ENCODE assay signal across 16 cellular contexts in genomic region chr18:22337878-22338277, GRCh38.
A peak's percentile ranks its signal among the peaks of the same experiment; 100 is the strongest.
DNase-seq lines count a peak whose midpoint lies in the region; ATAC-seq and TF ChIP-seq lines count a peak whose summit lies in the region.
"Had no signal": no experiment of that assay in that cellular context is flagged by ENCODE, and none has a peak within 500 bp of the region (broad histone marks: within the 10 kb centered on the region; RNA-seq: fewer than 3 reads in every experiment).

No MANE protein-coding gene starts in this region.

- no peak overlapping the region for H2AFZ ChIP-seq in Loucy (ENCODE audit: low read length)

- H3K9me2 ChIP-seq in Loucy (replicated peaks; ENCODE audit: low read depth, low read length): no peaks in the 10 kb centered on the region

- DNase-seq in cardiac muscle cell (ENCODE audit: low read depth in 1 of 2, low spot score in 1 of 2) (no peak), Right ventricle myocardium superior (no peak), immature natural killer cell (no peak), superior temporal gyrus (ENCODE audit: extremely low spot score) (peak; percentile 21), RPMI8226 (no peak), head of caudate nucleus (no peak), amygdala (lab: John Stamatoyannopoulos, UW) (no peak)
- DNase-seq: DND-41; GDM1; GOT3; IMR-90; NCI-H1436 treated with DMSO at 0.1 percent for 48 hours; NCI-H345; NCI-H526 treated with DMSO at 0.1 percent for 48 hours; NK-92 treated with Interleukin-12 subunit alpha and Interleukin-12 subunit beta, amount 100 ng/mL, for 24 hours had no signal

- intact Hi-C loops in Right ventricle myocardium superior (cut with DNase I): no loop called here
- intact Hi-C loops in head of caudate nucleus (cut with DNase I): no loop called here

- peak overlapping the region in 4 of 5 donors; percentile 6 to 34 (median 20) for H3K4me3 Mint-ChIP-seq in immature natural killer cell

- peaks cover 0 to 5% (median 4%) of the 10 kb centered on the region in 3 donors for H3K27me3 Mint-ChIP-seq in immature natural killer cell (ENCODE audit: low read depth in 3 of 3)

- peaks cover 74 to 79% of the 10 kb centered on the region in 2 donors for H3K4me1 Mint-ChIP-seq in immature natural killer cell

- H3K27ac Mint-ChIP-seq in immature natural killer cell: peak overlapping the region; percentile 4 to 81 (median 30)

- H3K9me3 ChIP-seq in cardiac muscle cell (ENCODE audit: low read depth) (no peaks in the 10 kb centered on the region), Loucy (ENCODE audit: insufficient read depth, low read depth, low read length) (no peaks in the 10 kb centered on the region)

- peaks cover 29% of the 10 kb centered on the region for H3K4me1 ChIP-seq in cardiac muscle cell (ENCODE audit: low read depth)
- H3K4me1 ChIP-seq in Loucy (ENCODE audit: insufficient read depth, low read length, poor library complexity, severe bottlenecking): peaks cover 27% of the 10 kb centered on the region

- H3K36me3 Mint-ChIP-seq in immature natural killer cell: peaks cover 0 to 4% (median 0%) of the 10 kb centered on the region in 3 donors

- H3K27me3 ChIP-seq in cardiac muscle cell (no peaks in the 10 kb centered on the region), Loucy (ENCODE audit: insufficient read depth, low read length, poor library complexity, severe bottlenecking) (no peaks in the 10 kb centered on the region)

- no peaks in the 10 kb centered on the region for H4K20me1 ChIP-seq in Loucy (ENCODE audit: insufficient read depth, low read length, poor library complexity, severe bottlenecking)

- TF ChIP-seq CTCF in cardiac muscle cell (IDR thresholded peaks at IDR 0.05; ENCODE audit: low read depth, low read length) (no peak), Loucy (conservative IDR thresholded peaks at IDR 0.05; ENCODE audit: low read length) (no peak)

- H3F3A ChIP-seq in Loucy (ENCODE audit: low read depth): no peaks in the 10 kb centered on the region

- peak overlapping the region; percentile 76 for H3K4me2 ChIP-seq in Loucy (ENCODE audit: low read depth, low read length, poor library complexity, severe bottlenecking)

- no peak for ATAC-seq in Right ventricle myocardium superior (ENCODE audit: poor library complexity)

- H3K9me3 Mint-ChIP-seq in immature natural killer cell: no peaks in the 10 kb centered on the region

- peak overlapping the region; percentile 28 for H3K27ac ChIP-seq in cardiac muscle cell

- H3K79me2 ChIP-seq in Loucy (ENCODE audit: insufficient read depth, low read length): no peaks in the 10 kb centered on the region

- H3K36me3 ChIP-seq in cardiac muscle cell (no peaks in the 10 kb centered on the region), Loucy (ENCODE audit: insufficient read depth, low read length) (no peaks in the 10 kb centered on the region)

- no peak overlapping the region for H3K9ac ChIP-seq in Loucy (ENCODE audit: low read depth, low read length, poor library complexity, severe bottlenecking)

- H3K4me3 ChIP-seq in cardiac muscle cell (no peak overlapping the region), Loucy (ENCODE audit: low read length, poor library complexity, severe bottlenecking) (peak overlapping the region; percentile 55)
